In the genomic region with DNA sequence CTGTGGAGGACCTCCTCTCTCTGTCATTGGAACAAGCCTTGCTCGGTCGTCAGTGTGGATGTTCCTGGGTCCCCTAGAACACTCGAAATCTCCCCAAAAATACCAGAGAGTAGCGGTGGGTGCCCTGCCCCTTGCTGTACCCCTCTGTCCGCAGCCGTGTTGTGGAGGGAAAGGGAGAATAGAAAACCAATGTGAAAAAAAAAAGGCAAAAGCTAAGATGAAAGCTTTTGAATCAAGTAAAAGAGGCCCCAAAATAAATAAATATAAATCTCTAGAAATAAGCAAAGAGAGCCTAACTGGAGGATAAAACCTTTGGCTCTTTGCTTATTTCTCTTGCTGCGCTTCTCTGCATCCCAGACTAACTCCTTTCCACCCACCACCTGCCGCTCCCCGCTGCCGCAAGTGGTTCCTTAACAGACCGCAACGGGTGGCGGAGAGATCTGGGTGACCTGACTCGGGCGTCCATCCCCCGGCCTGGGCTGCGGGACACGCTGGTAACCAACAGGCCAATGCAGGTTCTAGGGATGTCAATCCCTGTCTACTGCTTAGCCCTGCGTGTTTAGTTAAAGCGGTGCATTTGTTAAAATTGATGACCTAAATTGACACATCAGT, we compare ENCODE assay signal across 11 cellular contexts.
A peak's percentile ranks its signal among the peaks of the same experiment; 100 is the strongest.
DNase-seq lines count a peak whose midpoint lies in the region; ATAC-seq and TF ChIP-seq lines count a peak whose summit lies in the region.
"Had no signal": no experiment of that assay in that cellular context is flagged by ENCODE, and none has a peak within 500 bp of the region (broad histone marks: within the 10 kb centered on the region; RNA-seq: fewer than 3 reads in every experiment).

No MANE protein-coding gene starts in this region.

- CTCF ChIA-PET in CD4-positive, alpha-beta T cell (lab: Charles Lee) = no interaction called here

- H3K36me3 ChIP-seq in neural progenitor cell = no peaks in the 10 kb centered on the region

- peak overlapping the region; percentile 95 for H2AFZ ChIP-seq in neural progenitor cell (replicated peaks)

- POLR2A ChIA-PET in CD4-positive, alpha-beta T cell (lab: Charles Lee) = interaction anchor here (1.1 kb wide), 1 partner anchor 13 kb away, joined by 4 read pairs; no protein-coding TSS in a partner anchor

- H3K27me3 ChIP-seq in neural progenitor cell = peaks cover 66% of the 10 kb centered on the region
- H3K27me3 ChIP-seq in CD4-positive, alpha-beta T cell (ENCODE audit: control insufficient read depth, insufficient read depth, low read length) = peaks cover 69% of the 10 kb centered on the region

- no peak overlapping the region for H3K9ac ChIP-seq in neural progenitor cell

- no peaks in the 10 kb centered on the region for H3K9me3 Mint-ChIP-seq in neural progenitor cell
- peaks cover 2% of the 10 kb centered on the region for H3K9me3 Mint-ChIP-seq in CD4-positive, alpha-beta T cell
- H3K9me3 Mint-ChIP-seq: activated T-cell treated with anti-CD3 and anti-CD28 coated beads, Interleukin-2, amount 50 U/mL, for 4 hours had no signal

- intact Hi-C loops in CD4-positive, alpha-beta T cell (cut with DNase I, micrococcal nuclease) = no loop called here

- H3K27me3 Mint-ChIP-seq in neural progenitor cell (ENCODE audit: insufficient read depth, low read depth) = peaks cover 8% of the 10 kb centered on the region
- H3K27me3 Mint-ChIP-seq in CD4-positive, alpha-beta T cell = peaks cover 85% of the 10 kb centered on the region

- no peaks in the 10 kb centered on the region for H3K36me3 Mint-ChIP-seq in neural progenitor cell
- no peaks in the 10 kb centered on the region for H3K36me3 Mint-ChIP-seq in CD4-positive, alpha-beta T cell (ENCODE audit: low read depth)

- H3F3A ChIP-seq in neural progenitor cell (ENCODE audit: low read depth) = peaks cover 16% of the 10 kb centered on the region

- H3K4me3 Mint-ChIP-seq in neural progenitor cell = peak overlapping the region; percentile 93
- no peak overlapping the region for H3K4me3 Mint-ChIP-seq in CD4-positive, alpha-beta T cell
- H3K4me3 Mint-ChIP-seq: activated T-cell treated with anti-CD3 and anti-CD28 coated beads, Interleukin-2, amount 50 U/mL, for 4 hours had no signal

- H3K27ac Mint-ChIP-seq in neural progenitor cell = peak overlapping the region; percentile 80
- no peak overlapping the region for H3K27ac Mint-ChIP-seq in CD4-positive, alpha-beta T cell

- ATAC-seq in esophagus mucosa = no peak
- ATAC-seq in CD4-positive, alpha-beta T cell (ENCODE audit: poor library complexity) = no peak
- ATAC-seq: activated T-cell treated with anti-CD3 and anti-CD28 coated beads, Interleukin-2, amount 50 U/mL, for 4 hours had no signal

- TF ChIP-seq CTCF in LNCaP clone FGC (IDR thresholded peaks at IDR 0.05; ENCODE audit: control insufficient read depth, extremely low read depth, insufficient read depth) (no peak), neural progenitor cell (IDR thresholded peaks at IDR 0.05) (no peak)
- no peak for TF ChIP-seq CTCF in CD4-positive, alpha-beta T cell (IDR thresholded peaks at IDR 0.05)

- H3K79me2 ChIP-seq in neural progenitor cell (ENCODE audit: low read depth) = no peaks in the 10 kb centered on the region

- peak overlapping the region; percentile 97 for H3K4me2 ChIP-seq in neural progenitor cell

- H3K27ac ChIP-seq in cingulate gyrus (ENCODE audit: low read depth, low read length) (peak overlapping the region; percentile 83), neural progenitor cell (no peak overlapping the region)
- H3K27ac ChIP-seq in CD4-positive, alpha-beta T cell (ENCODE audit: low read depth, low read length) = no peak overlapping the region

- peak overlapping the region; percentile 58 for H3K4me3 ChIP-seq in LNCaP clone FGC (ENCODE audit: low read depth, low read length)
- H3K4me3 ChIP-seq in neural progenitor cell = peak overlapping the region; percentile 76

- H3K4me1 Mint-ChIP-seq in neural progenitor cell = peaks cover 13% of the 10 kb centered on the region
- peaks cover 27% of the 10 kb centered on the region for H3K4me1 Mint-ChIP-seq in CD4-positive, alpha-beta T cell (ENCODE audit: low read depth)

- no peaks in the 10 kb centered on the region for H4K20me1 ChIP-seq in neural progenitor cell (ENCODE audit: low read depth)

- DNase-seq in DMS79 treated with DMSO at 0.1 percent for 48 hours (lab: John Stamatoyannopoulos, UW) (peak; percentile 33), LNCaP clone FGC (ENCODE audit: low read depth) (no peak), neural progenitor cell (ENCODE audit: low spot score) (peak; percentile 55), midbrain (lab: John Stamatoyannopoulos, UW) (no peak)
- DNase-seq in CD4-positive, alpha-beta T cell = no peak
- no peak for DNase-seq in activated effector memory CD4-positive, alpha-beta T cell treated with Interleukin-2 at 50 U/mL for 16 hours
- DNase-seq: activated T-cell treated with anti-CD3 and anti-CD28 coated beads, Interleukin-2, amount 50 U/mL, for 4 hours; kidney glomerular epithelial cell; NCI-H345 had no signal

- peaks cover 5% of the 10 kb centered on the region for H3K4me1 ChIP-seq in neural progenitor cell

- no peaks in the 10 kb centered on the region for H3K9me3 ChIP-seq in neural progenitor cell (ENCODE audit: low read depth)
- H3K9me3 ChIP-seq in CD4-positive, alpha-beta T cell (ENCODE audit: control insufficient read depth, low read length) = no peaks in the 10 kb centered on the region

Comparison
In these comparisons a context has a peak if more than half of its experiments do, and no peak if none do; other contexts are left out.
1. DNase-seq: peak in DMS79 treated with DMSO at 0.1 percent for 48 hours (single experiment) and neural progenitor cell (single experiment); none in LNCaP clone FGC (single experiment), CD4-positive, alpha-beta T cell (0 of 10), activated effector memory CD4-positive, alpha-beta T cell treated with Interleukin-2 at 50 U/mL for 16 hours (single experiment) and midbrain (single experiment).